10 cellular contexts compared by ENCODE assay signal in genomic region chr3:109351231-109351630, GRCh38. TPM values are rescaled to one million over a fixed set of nuclear protein-coding genes. Genes with fewer than 3 reads are reported as not detected.
"Had no signal": no experiment of that assay in that cellular context is flagged by ENCODE, and none has a peak within 500 bp of the region (broad histone marks: within the 10 kb centered on the region; RNA-seq: fewer than 3 reads in every experiment).

No MANE protein-coding gene starts in this region.

- H3K4me2 ChIP-seq: GM23338 had no signal

- ATAC-seq: GM23338, K562 had no signal

- H3K4me3 Mint-ChIP-seq: GM23338 had no signal

- H3K4me3 ChIP-seq: GM23338, K562 had no signal

- FAIRE-seq: H1, H54, HTR-8/SVneo, K562 had no signal

- DNase-seq: H9, HCEC 1CT, IMR-90, KG1 had no signal

- H3K9me3 Mint-ChIP-seq: GM23338, H9 had no signal

- H2AFZ ChIP-seq: GM23338 had no signal

RNA-seq across cellular contexts. Expression of gene DPPA4, which starts 13.9 kb away (rescaled TPM):
- total RNA-seq: HT-29, IMR-90 had no signal
- polyA plus RNA-seq: K562 had no signal

RNA-seq across cellular contexts. Expression of gene DPPA2, which starts 34.9 kb away (rescaled TPM):
- total RNA-seq: HT-29, IMR-90, K562 had no signal
- polyA plus RNA-seq: IMR-90 had no signal
